Comparison of ENCODE assay signal across 14 cellular contexts in genomic region chr9:85182381-85182780, GRCh38.
DNase-seq lines count a peak whose midpoint lies in the region; FAIRE-seq and TF ChIP-seq lines count a peak whose summit lies in the region.
"Had no signal": no experiment of that assay in that cellular context is flagged by ENCODE, and none has a peak within 500 bp of the region (broad histone marks: within the 10 kb centered on the region; RNA-seq: fewer than 3 reads in every experiment).

No MANE protein-coding gene starts in this region.

- H3K9ac ChIP-seq in endothelial cell of umbilical vein (replicated peaks; ENCODE audit: extremely low read depth, insufficient read depth, low read length), result no peak overlapping the region

- H3K9me3 ChIP-seq in endothelial cell of umbilical vein (replicated peaks; ENCODE audit: control insufficient read depth, insufficient read depth, low read length), result no peaks in the 10 kb centered on the region

- no peaks in the 10 kb centered on the region for H3K79me2 ChIP-seq in endothelial cell of umbilical vein (ENCODE audit: control insufficient read depth, insufficient read depth, low read length)

- DNase-seq in H54 (ENCODE audit: insufficient read length, low spot score) (no peak), RWPE1 (ENCODE audit: low spot score) (peak; percentile 20), endothelial cell of umbilical vein (ENCODE audit: low read depth, low spot score) (peak; percentile 34), foreskin melanocyte (peak; percentile 31), NCI-H1930 (lab: John Stamatoyannopoulos, UW) (no peak), GM13977 (ENCODE audit: low spot score) (no peak), HEK293T (ENCODE audit: extremely low spot score) (no peak)
- DNase-seq: ACHN; CD4-positive, alpha-beta memory T cell; DMS79 had no signal

- H3K27ac ChIP-seq in RWPE1 (no peak overlapping the region), endothelial cell of umbilical vein (ENCODE audit: insufficient read depth, low read depth, low read length) (no peak overlapping the region)
- H3K27ac ChIP-seq: C4-2B had no signal

- no peaks in the 10 kb centered on the region for H3K9me1 ChIP-seq in endothelial cell of umbilical vein (replicated peaks; ENCODE audit: control insufficient read depth, extremely low read depth, insufficient read depth, low read length)

- CTCF ChIA-PET in RWPE1 (lab: Yijun Ruan, JAX), result no interaction called here
- CTCF ChIA-PET in endothelial cell of umbilical vein (lab: Charles Lee), result no interaction called here
- CTCF ChIA-PET in HEK293T (lab: Yijun Ruan, JAX), result no interaction called here

- peak overlapping the region; percentile 19 for H3K4me2 ChIP-seq in endothelial cell of umbilical vein (ENCODE audit: insufficient read depth, low read length)

- TF ChIP-seq POLR2A in H54 (IDR thresholded peaks at IDR 0.05; ENCODE audit: low read depth, low read length) (no peak), endothelial cell of umbilical vein (IDR thresholded peaks at IDR 0.05; ENCODE audit: low read depth, low read length) (no peak)

- FAIRE-seq in H54 (lab: Jason Lieb, UNC), result peak; percentile 11
- peak; percentile 61 for FAIRE-seq in endothelial cell of umbilical vein (lab: Jason Lieb, UNC)
- FAIRE-seq: GM12878, HepG2, HTR-8/SVneo had no signal

- TF ChIP-seq CTCF in RWPE1 (conservative IDR thresholded peaks at IDR 0.05; ENCODE audit: low read depth) (no peak), endothelial cell of umbilical vein (IDR thresholded peaks at IDR 0.05; ENCODE audit: extremely low read depth in 1 of 2, insufficient read depth in 1 of 2, low read depth in 1 of 2, low read length in 2 of 2) (no peak), GM13977 (IDR thresholded peaks at IDR 0.05; ENCODE audit: extremely low read depth, insufficient read depth, missing control alignments) (no peak)

- H2AFZ ChIP-seq in endothelial cell of umbilical vein (ENCODE audit: low read depth, low read length), result no peak overlapping the region

- POLR2A ChIA-PET in RWPE1 (lab: Yijun Ruan, JAX; ENCODE audit: low non-redundant PET) (no interaction called here), endothelial cell of umbilical vein (lab: Charles Lee) (no interaction called here), HEK293T (lab: Yijun Ruan, JAX) (no interaction called here)

- dilution Hi-C loops in endothelial cell of umbilical vein (cut with MboI; ENCODE audit: extremely low pct_ligation_motif_present, low sequenced_read_pairs), result no loop called here

- no peaks in the 10 kb centered on the region for H4K20me1 ChIP-seq in endothelial cell of umbilical vein (replicated peaks; ENCODE audit: control insufficient read depth, extremely low read depth, insufficient read depth, low read length)

- no peaks in the 10 kb centered on the region for H3K4me1 ChIP-seq in endothelial cell of umbilical vein (ENCODE audit: control insufficient read depth, extremely low read depth, insufficient read depth, low read length)

- intact Hi-C loops in endothelial cell of umbilical vein (cut with micrococcal nuclease), result no loop called here

- no peak overlapping the region for H3K4me3 ChIP-seq in endothelial cell of umbilical vein (replicated peaks in 1 of 3; ENCODE audit: insufficient read depth in 1 of 3, low read depth in 1 of 3, low read length in 3 of 3)
- H3K4me3 ChIP-seq: GM12878 had no signal

- no TSS peak for BruUV-seq in endothelial cell of umbilical vein (replicated peaks; lab: Mats Ljungman, UMichigan)

- H3K36me3 ChIP-seq in endothelial cell of umbilical vein (ENCODE audit: control insufficient read depth in 2 of 2, extremely low read depth in 1 of 2, insufficient read depth in 2 of 2, low read length in 2 of 2), result no peaks in the 10 kb centered on the region

- in situ Hi-C loops in GM13977 (cut with MboI; ENCODE audit: low pct_unique_long_range_greater_than_20kb, low sequenced_read_pairs, unreplicated experiment), result no loop called here

- H3K27me3 ChIP-seq in endothelial cell of umbilical vein (ENCODE audit: control insufficient read depth in 2 of 2, insufficient read depth in 2 of 2, low read length in 2 of 2), result peaks cover 7 to 11% of the 10 kb centered on the region in 2 experiments

TF ChIP-seq in endothelial cell of umbilical vein, 7 proteins besides CTCF, POLR2A, EP300 and RAD21:
- no peak for TF ChIP-seq JUN (IDR thresholded peaks at IDR 0.05; ENCODE audit: borderline replicate concordance, insufficient read depth, insufficient read length, low read depth)
- no peak for TF ChIP-seq MYC (IDR thresholded peaks at IDR 0.05; ENCODE audit: low read depth, low read length)
- peak; percentile 21 for TF ChIP-seq FOS (IDR thresholded peaks at IDR 0.05; ENCODE audit: borderline replicate concordance, insufficient read depth, low read length)
- no peak for TF ChIP-seq MAX (IDR thresholded peaks at IDR 0.05; ENCODE audit: insufficient read depth, insufficient read length)
TF ChIP-seq in endothelial cell of umbilical vein: peak in this region for 1.

TF ChIP-seq in HEK293T, 16 proteins besides CTCF, POLR2A, EP300 and RAD21:
- TF ChIP-seq FOXK2 (IDR thresholded peaks at IDR 0.05), result no peak
- no peak for TF ChIP-seq SP1 (IDR thresholded peaks at IDR 0.05)
- TF ChIP-seq ARNT (IDR thresholded peaks at IDR 0.05), result no peak
- TF ChIP-seq ZNF384 (IDR thresholded peaks at IDR 0.05), result no peak
- TF ChIP-seq HDGF (IDR thresholded peaks at IDR 0.05; ENCODE audit: borderline replicate concordance), result no peak
- TF ChIP-seq ELF4 (IDR thresholded peaks at IDR 0.05), result no peak
- TF ChIP-seq LEF1 (IDR thresholded peaks at IDR 0.05; ENCODE audit: borderline replicate concordance), result no peak
- no peak for TF ChIP-seq CTBP1 (IDR thresholded peaks at IDR 0.05; ENCODE audit: borderline replicate concordance)
- TF ChIP-seq SUZ12 (IDR thresholded peaks at IDR 0.05), result no peak
- no peak for TF ChIP-seq NFRKB (IDR thresholded peaks at IDR 0.05)
- TF ChIP-seq BHLHE40 (IDR thresholded peaks at IDR 0.05; ENCODE audit: borderline replicate concordance), result no peak
- no peak for TF ChIP-seq FOXA1 (IDR thresholded peaks at IDR 0.05)
- no peak for TF ChIP-seq PKNOX1 (IDR thresholded peaks at IDR 0.05)
- no peak for TF ChIP-seq FOXM1 (IDR thresholded peaks at IDR 0.05; ENCODE audit: borderline replicate concordance)
- TF ChIP-seq L3MBTL2 (conservative IDR thresholded peaks at IDR 0.05), result no peak
- TF ChIP-seq TARDBP (IDR thresholded peaks at IDR 0.05), result no peak

Comparison
In these comparisons a context has a peak if more than half of its experiments do, and no peak if none do; other contexts are left out.
1. DNase-seq: peak in RWPE1 (single experiment), endothelial cell of umbilical vein (single experiment) and foreskin melanocyte (single experiment); none in H54 (single experiment), NCI-H1930 (0 of 2), GM13977 (single experiment) and HEK293T (single experiment).